Comparison of ENCODE assay signal across 26 cellular contexts in genomic region chr6:133441491-133441890, GRCh38.
"Had no signal": no experiment of that assay in that cellular context is flagged by ENCODE, and none has a peak within 500 bp of the region (broad histone marks: within the 10 kb centered on the region; RNA-seq: fewer than 3 reads in every experiment).

No MANE protein-coding gene starts in this region.

- DNase-seq: effector memory CD8-positive, alpha-beta T cell; foreskin fibroblast; glutamatergic neuron; heart right ventricle; hippocampal formation; left cardiac atrium; left lung; mesendoderm; naive thymus-derived CD8-positive, alpha-beta T cell; nephron progenitor cell; occipital lobe; ovary; posterior cingulate gyrus; psoas muscle; right cardiac atrium; sigmoid colon; stimulated activated CD4-positive, alpha-beta T cell treated with anti-CD3 and anti-CD28 coated beads, Interleukin-2, amount 100 ng/mL, for 24 hours; stimulated activated CD4-positive, alpha-beta T cell treated with anti-CD3 and anti-CD28 coated beads, Interleukin-4, amount 100 ng/mL, for 24 hours; stimulated activated naive CD8-positive, alpha-beta T cell treated with anti-CD3 and anti-CD28 coated beads, Interleukin-15, Interleukin-2, amounts not matched to agents 100 U/mL and 50 U/mL, for 24 hours; substantia nigra; testis; tibial artery; upper lobe of left lung had no signal

- H3K36me3 Mint-ChIP-seq: naive thymus-derived CD8-positive, alpha-beta T cell; stimulated activated memory B cell treated with anti-CD40 and anti-IgM and Interleukin-4, amounts not matched to agents 10 μg/mL and 1 μg/mL and 100 μg/mL, for 72 hours had no signal

- H3K9me3 Mint-ChIP-seq: effector memory CD8-positive, alpha-beta T cell had no signal

- H3K4me1 Mint-ChIP-seq: naive thymus-derived CD8-positive, alpha-beta T cell; nephron progenitor cell; stimulated activated memory B cell treated with anti-CD40 and anti-IgM and Interleukin-4, amounts not matched to agents 10 μg/mL and 1 μg/mL and 100 μg/mL, for 72 hours had no signal

- H3K27ac Mint-ChIP-seq: effector memory CD8-positive, alpha-beta T cell; naive thymus-derived CD8-positive, alpha-beta T cell; nephron progenitor cell; stimulated activated memory B cell treated with anti-CD40 and anti-IgM and Interleukin-4, amounts not matched to agents 10 μg/mL and 1 μg/mL and 100 μg/mL, for 72 hours had no signal

- H3K27ac ChIP-seq: coronary artery, heart right ventricle, left lung, ovary, psoas muscle, sigmoid colon, testis, tibial artery, upper lobe of left lung had no signal

- ATAC-seq: effector memory CD8-positive, alpha-beta T cell; esophagus mucosa; heart right ventricle; left cardiac atrium; left lung; naive thymus-derived CD8-positive, alpha-beta T cell; psoas muscle; right cardiac atrium; stimulated activated memory B cell treated with anti-CD40 and anti-IgM and Interleukin-4, amounts not matched to agents 10 μg/mL and 1 μg/mL and 100 μg/mL, for 72 hours; stimulated activated naive CD8-positive, alpha-beta T cell treated with anti-CD3 and anti-CD28 coated beads, Interleukin-15, Interleukin-2, amounts not matched to agents 100 U/mL and 50 U/mL, for 24 hours had no signal

- H3K27me3 Mint-ChIP-seq: effector memory CD8-positive, alpha-beta T cell; stimulated activated memory B cell treated with anti-CD40 and anti-IgM and Interleukin-4, amounts not matched to agents 10 μg/mL and 1 μg/mL and 100 μg/mL, for 72 hours had no signal

- H3K4me3 Mint-ChIP-seq: effector memory CD8-positive, alpha-beta T cell; naive thymus-derived CD8-positive, alpha-beta T cell; nephron progenitor cell; stimulated activated memory B cell treated with anti-CD40 and anti-IgM and Interleukin-4, amounts not matched to agents 10 μg/mL and 1 μg/mL and 100 μg/mL, for 72 hours had no signal
